ENCODE assay signal across 9 cellular contexts in the genomic region with DNA sequence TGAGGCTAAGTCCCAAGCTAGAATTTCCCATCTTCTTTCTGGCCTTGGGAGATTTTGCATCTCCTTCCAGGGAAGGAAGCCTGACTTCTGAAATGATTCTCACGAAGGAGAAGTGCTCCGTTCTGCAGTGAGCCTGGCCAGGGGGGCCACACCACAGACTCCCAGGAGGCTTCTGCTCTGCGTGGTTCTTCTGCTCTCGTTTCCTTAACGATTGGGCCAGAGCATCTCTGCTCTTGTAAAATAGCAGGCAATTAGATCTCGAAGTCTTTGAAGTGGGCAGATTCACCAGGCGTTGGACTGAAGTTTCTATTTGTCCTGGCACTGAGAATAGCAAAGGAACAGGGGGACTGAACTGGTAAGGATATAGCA. TPM values are rescaled to one million over a fixed set of nuclear protein-coding genes. Genes with fewer than 3 reads are reported as not detected.
DNase-seq lines count a peak whose midpoint lies in the region; ATAC-seq and TF ChIP-seq lines count a peak whose summit lies in the region.
"Had no signal": no experiment of that assay in that cellular context is flagged by ENCODE, and none has a peak within 500 bp of the region (broad histone marks: within the 10 kb centered on the region; RNA-seq: fewer than 3 reads in every experiment).

No MANE protein-coding gene starts in this region.

- H3K27ac ChIP-seq in osteoblast (ENCODE audit: low read depth, low read length) = no peak overlapping the region
- H3K27ac ChIP-seq: SK-N-MC had no signal

- no peaks in the 10 kb centered on the region for H3K79me2 ChIP-seq in osteoblast (ENCODE audit: insufficient read depth, low read length)

- H3K4me3 Mint-ChIP-seq in activated T-helper 17 cell treated with anti-CD3 and anti-CD28 coated beads, Interleukin-2, amount 50 U/mL, for 72 hours = peak overlapping the region; percentile 88
- no peak overlapping the region for H3K4me3 Mint-ChIP-seq in endothelial cell (ENCODE audit: unreplicated experiment)

- H3K36me3 ChIP-seq in osteoblast (ENCODE audit: insufficient read depth, low read length) = no peaks in the 10 kb centered on the region

- peak overlapping the region; percentile 77 for H3K4me3 ChIP-seq in osteoblast (ENCODE audit: insufficient read depth, low read length)
- H3K4me3 ChIP-seq: SK-N-MC had no signal

- peaks cover 5% of the 10 kb centered on the region for H3K4me1 ChIP-seq in osteoblast (ENCODE audit: insufficient read depth, low read length)

- no peak for TF ChIP-seq CTCF in osteoblast (IDR thresholded peaks at IDR 0.05; ENCODE audit: extremely low read depth, low read depth, low read length)
- no peak for TF ChIP-seq CTCF in endothelial cell (IDR thresholded peaks at IDR 0.05; ENCODE audit: unreplicated experiment)

- peaks cover 48% of the 10 kb centered on the region for H3K4me1 Mint-ChIP-seq in activated T-helper 17 cell treated with anti-CD3 and anti-CD28 coated beads, Interleukin-2, amount 50 U/mL, for 72 hours
- peaks cover 9% of the 10 kb centered on the region for H3K4me1 Mint-ChIP-seq in endothelial cell (ENCODE audit: unreplicated experiment)

- H3K27me3 ChIP-seq in osteoblast (ENCODE audit: insufficient read depth, low read length) = peaks cover 5% of the 10 kb centered on the region

- ATAC-seq in HG03045 (IDR thresholded peaks at IDR 0.05; ENCODE audit: unreplicated experiment) (peak; percentile 27), left colon (no peak)
- no peak for ATAC-seq in activated T-helper 17 cell treated with anti-CD3 and anti-CD28 coated beads, Interleukin-2, amount 50 U/mL, for 72 hours (replicated peaks)

- peak overlapping the region; percentile 90 for H2AFZ ChIP-seq in osteoblast (ENCODE audit: low read length)

- no peaks in the 10 kb centered on the region for H3K36me3 Mint-ChIP-seq in activated T-helper 17 cell treated with anti-CD3 and anti-CD28 coated beads, Interleukin-2, amount 50 U/mL, for 72 hours (ENCODE audit: low read depth)
- peaks cover 6% of the 10 kb centered on the region for H3K36me3 Mint-ChIP-seq in endothelial cell (ENCODE audit: low read depth, unreplicated experiment)

- no peaks in the 10 kb centered on the region for H3K27me3 Mint-ChIP-seq in activated T-helper 17 cell treated with anti-CD3 and anti-CD28 coated beads, Interleukin-2, amount 50 U/mL, for 72 hours
- H3K27me3 Mint-ChIP-seq in endothelial cell (ENCODE audit: unreplicated experiment) = no peaks in the 10 kb centered on the region

- H4K20me1 ChIP-seq in osteoblast (ENCODE audit: insufficient read depth, low read length) = no peaks in the 10 kb centered on the region

- DNase-seq in SIG-M5 treated with dmso at 0.1 percent for 504 hours (lab: John Stamatoyannopoulos, UW; ENCODE audit: unreplicated experiment) = peak; percentile 63
- DNase-seq in SIG-M5 (lab: John Stamatoyannopoulos, UW) = no peak
- DNase-seq in osteoblast (ENCODE audit: insufficient read length, low spot score, missing footprints) = no peak
- no peak for DNase-seq in left colon
- no peak for DNase-seq in NCI-H2081 treated with DMSO at 0.1 percent for 48 hours (lab: John Stamatoyannopoulos, UW)
- no peak for DNase-seq in endothelial cell (ENCODE audit: low spot score)

- H3K27ac Mint-ChIP-seq in activated T-helper 17 cell treated with anti-CD3 and anti-CD28 coated beads, Interleukin-2, amount 50 U/mL, for 72 hours = peak overlapping the region; percentile 94
- H3K27ac Mint-ChIP-seq in endothelial cell (ENCODE audit: unreplicated experiment) = no peak overlapping the region

- intact Hi-C loops in left colon (cut with DNase I, micrococcal nuclease) = no loop called here

- peaks cover 5% of the 10 kb centered on the region for H3K9me3 ChIP-seq in osteoblast (ENCODE audit: low read depth, low read length)

- H3K4me2 ChIP-seq in osteoblast (ENCODE audit: insufficient read depth, low read length) = peak overlapping the region; percentile 93

- peaks cover 7% of the 10 kb centered on the region for H3K9me3 Mint-ChIP-seq in activated T-helper 17 cell treated with anti-CD3 and anti-CD28 coated beads, Interleukin-2, amount 50 U/mL, for 72 hours
- no peaks in the 10 kb centered on the region for H3K9me3 Mint-ChIP-seq in endothelial cell (ENCODE audit: unreplicated experiment)

RNA-seq across cellular contexts. Expression of gene BATF, which starts 6.7 kb away (rescaled TPM):
- total RNA-seq in activated T-helper 17 cell treated with anti-CD3 and anti-CD28 coated beads, Interleukin-2, amount 50 U/mL, for 72 hours = 100 to 1,000 TPM; 123 to 211 TPM
- total RNA-seq in osteoblast (0.59 and 0.72 TPM in 2 replicates), left colon (1 to 10 TPM in 1 of 2 donors, under 1 TPM in 1; 0.67 to 1.3 TPM), endothelial cell (ENCODE audit: unreplicated experiment) (not detected)

Comparison
In these comparisons a context has a peak if more than half of its experiments do, and no peak if none do; other contexts are left out.
1. RNA of gene BATF, which starts 6.7 kb away (total RNA-seq): 123 to 211 TPM in activated T-helper 17 cell treated with anti-CD3 and anti-CD28 coated beads, Interleukin-2, amount 50 U/mL, for 72 hours; 0.67 to 1.3 TPM in left colon, 0.59 to 0.72 TPM in osteoblast and not detected in endothelial cell (single experiment); every median in the first group is over 10 times any median in the second.